Comparison of ENCODE assay signal across 26 cellular contexts in genomic region chr14:33671556-33671955, GRCh38.
"Had no signal": no experiment of that assay in that cellular context is flagged by ENCODE, and none has a peak within 500 bp of the region (broad histone marks: within the 10 kb centered on the region; RNA-seq: fewer than 3 reads in every experiment).

No MANE protein-coding gene starts in this region.

- H3K9me3 ChIP-seq: body of pancreas, breast epithelium, SJCRH30 had no signal

- ATAC-seq: activated CD8-positive, alpha-beta T cell treated with anti-CD3 and anti-CD28 coated beads, Interleukin-2, amount 10 ng/mL, durations not matched to agents 7 days and 5 days; body of pancreas had no signal

- H3K4me2 ChIP-seq: KMS-11, PC-9 had no signal

- H3K27ac ChIP-seq: body of pancreas, breast epithelium, KMS-11, PC-9, RWPE1, SJCRH30, SK-N-MC had no signal

- H3K4me1 ChIP-seq: body of pancreas, breast epithelium had no signal

- H3K4me3 ChIP-seq: body of pancreas, breast epithelium, PC-9, SJCRH30, SK-N-MC had no signal

- H3K9ac ChIP-seq: KMS-11 had no signal

- H2AFZ ChIP-seq: PC-9 had no signal

- DNase-seq: activated CD4-positive, alpha-beta T cell treated with anti-CD3 and anti-CD28 coated beads, Interleukin-2, amount 10 ng/mL, durations not matched to agents 24 days and 14 days; activated CD4-positive, alpha-beta T cell treated with anti-CD3 and anti-CD28 coated beads, Interleukin-2, amount 50 U/mL, for 48 hours; activated CD8-positive, alpha-beta T cell treated with anti-CD3 and anti-CD28 coated beads, Interleukin-2, amount 10 ng/mL, durations not matched to agents 7 days and 5 days; activated gamma-delta T cell; activated naive CD4-positive, alpha-beta T cell treated with Interleukin-2 at 50 U/mL for 16 hours; activated naive CD8-positive, alpha-beta T cell treated with anti-CD3 and anti-CD28 coated beads, Interleukin-2, amount 10 ng/mL, durations not matched to agents 7 days and 5 days; activated T-cell treated with anti-CD3 and anti-CD28 coated beads, Interleukin-2, amount 50 U/mL, for 24 hours; body of pancreas; MM.1S; MV-4-11; NCI-H1092; NCI-H1436 treated with DMSO at 0.1 percent for 48 hours; NCI-H1694 treated with DMSO at 0.1 percent for 48 hours; NCI-H2029; NCI-H345; NCI-H524 treated with DMSO at 0.1 percent for 48 hours; NCI-H748 treated with DMSO at 0.1 percent for 48 hours; NK-92 treated with Interleukin-12 subunit alpha and Interleukin-12 subunit beta, amount 100 ng/mL, for 24 hours; PC-9; SHP77; SJCRH30; T1000 had no signal

- H3K36me3 ChIP-seq: breast epithelium, SJCRH30 had no signal

- H3K27me3 ChIP-seq: body of pancreas, breast epithelium, SJCRH30 had no signal
